In genomic region chr1:108665047-108665446, GRCh38 we compare ENCODE assay signal across 21 cellular contexts. TPM values are rescaled to one million over a fixed set of nuclear protein-coding genes. Genes with fewer than 3 reads are reported as not detected.
DNase-seq lines count a peak whose midpoint lies in the region; ATAC-seq, FAIRE-seq and TF ChIP-seq lines count a peak whose summit lies in the region.
"Had no signal": no experiment of that assay in that cellular context is flagged by ENCODE, and none has a peak within 500 bp of the region (broad histone marks: within the 10 kb centered on the region; RNA-seq: fewer than 3 reads in every experiment).

No MANE protein-coding gene starts in this region.

- no peaks in the 10 kb centered on the region for H3K9me1 ChIP-seq in endothelial cell of umbilical vein (replicated peaks; ENCODE audit: control insufficient read depth, extremely low read depth, insufficient read depth, low read length)

- dilution Hi-C loops in endothelial cell of umbilical vein (cut with MboI; ENCODE audit: extremely low pct_ligation_motif_present, low sequenced_read_pairs) = no loop called here

- no peak overlapping the region for H3K4me2 ChIP-seq in endothelial cell of umbilical vein (ENCODE audit: insufficient read depth, low read length)
- H3K4me2 ChIP-seq in osteoblast (ENCODE audit: insufficient read depth, low read length) = no peak overlapping the region
- H3K4me2 ChIP-seq: A549, BLaER1, GM23338 had no signal

- BruUV-seq in endothelial cell of umbilical vein (replicated peaks; lab: Mats Ljungman, UMichigan) = no TSS peak

- H3K9me3 ChIP-seq in endothelial cell of umbilical vein (replicated peaks; ENCODE audit: control insufficient read depth, insufficient read depth, low read length) (no peaks in the 10 kb centered on the region), osteoblast (ENCODE audit: low read depth, low read length) (no peaks in the 10 kb centered on the region)
- H3K9me3 ChIP-seq: A549 had no signal

- peak; percentile 5 for DNase-seq in NCI-H82 (lab: John Stamatoyannopoulos, UW)
- no peak for DNase-seq in NCI-H82 treated with DMSO at 0.1 percent for 48 hours (lab: John Stamatoyannopoulos, UW; ENCODE audit: unreplicated experiment)
- no peak for DNase-seq in endothelial cell of umbilical vein (ENCODE audit: low read depth, low spot score)
- peak; percentile 84 for DNase-seq in osteoblast (ENCODE audit: insufficient read length, low spot score, missing footprints)
- DNase-seq in SW480 (ENCODE audit: low spot score) = no peak
- DNase-seq: Calu3; CD4-positive, alpha-beta memory T cell; DMS79 treated with DMSO at 0.1 percent for 48 hours; GF-D8; HCEC 1CT had no signal

- intact Hi-C loops in endothelial cell of umbilical vein (cut with micrococcal nuclease) = no loop called here

- H3K9ac ChIP-seq in endothelial cell of umbilical vein (replicated peaks; ENCODE audit: extremely low read depth, insufficient read depth, low read length) = no peak overlapping the region
- H3K9ac ChIP-seq: BLaER1 had no signal

- no peak for TF ChIP-seq CTCF in endothelial cell of umbilical vein (IDR thresholded peaks at IDR 0.05; ENCODE audit: extremely low read depth in 1 of 2, insufficient read depth in 1 of 2, low read depth in 1 of 2, low read length in 2 of 2)
- TF ChIP-seq CTCF in osteoblast (IDR thresholded peaks at IDR 0.05; ENCODE audit: extremely low read depth, low read depth, low read length) = no peak

- H3K36me3 ChIP-seq in endothelial cell of umbilical vein (ENCODE audit: control insufficient read depth in 2 of 2, extremely low read depth in 1 of 2, insufficient read depth in 2 of 2, low read length in 2 of 2) (no peaks in the 10 kb centered on the region), osteoblast (ENCODE audit: insufficient read depth, low read length) (no peaks in the 10 kb centered on the region)
- H3K36me3 ChIP-seq: BLaER1 had no signal

- no peaks in the 10 kb centered on the region for H3K79me2 ChIP-seq in endothelial cell of umbilical vein (ENCODE audit: control insufficient read depth, insufficient read depth, low read length)
- no peaks in the 10 kb centered on the region for H3K79me2 ChIP-seq in osteoblast (ENCODE audit: insufficient read depth, low read length)

- H3K4me1 ChIP-seq in endothelial cell of umbilical vein (ENCODE audit: control insufficient read depth, extremely low read depth, insufficient read depth, low read length) = peaks cover 7% of the 10 kb centered on the region
- peaks cover 3% of the 10 kb centered on the region for H3K4me1 ChIP-seq in osteoblast (ENCODE audit: insufficient read depth, low read length)

- H3K27ac ChIP-seq in endothelial cell of umbilical vein (ENCODE audit: insufficient read depth, low read depth, low read length) = no peak overlapping the region
- no peak overlapping the region for H3K27ac ChIP-seq in osteoblast (ENCODE audit: low read depth, low read length)
- H3K27ac ChIP-seq: 22Rv1, A549, BLaER1 had no signal

- TF ChIP-seq POLR2A in endothelial cell of umbilical vein (IDR thresholded peaks at IDR 0.05; ENCODE audit: low read depth, low read length) = no peak

- no peak overlapping the region for H3K4me3 ChIP-seq in endothelial cell of umbilical vein (replicated peaks in 1 of 3; ENCODE audit: insufficient read depth in 1 of 3, low read depth in 1 of 3, low read length in 3 of 3)
- H3K4me3 ChIP-seq in osteoblast (ENCODE audit: insufficient read depth, low read length) = no peak overlapping the region
- H3K4me3 ChIP-seq: A549, BLaER1, GM23338 had no signal

- ATAC-seq in HG02840 (IDR thresholded peaks at IDR 0.05; ENCODE audit: low FRiP score, unreplicated experiment) (no peak), HG02571 (IDR thresholded peaks at IDR 0.05; ENCODE audit: unreplicated experiment) (no peak)
- ATAC-seq: A549, GM23338, HepG2 had no signal

- CTCF ChIA-PET in endothelial cell of umbilical vein (lab: Charles Lee) = no interaction called here

- H2AFZ ChIP-seq in endothelial cell of umbilical vein (ENCODE audit: low read depth, low read length) = no peak overlapping the region
- no peak overlapping the region for H2AFZ ChIP-seq in osteoblast (ENCODE audit: low read length)
- H2AFZ ChIP-seq: GM23338 had no signal

- peak; percentile 43 for FAIRE-seq in endothelial cell of umbilical vein (lab: Jason Lieb, UNC)
- FAIRE-seq: A549, H54, HepG2 had no signal

- H4K20me1 ChIP-seq in endothelial cell of umbilical vein (replicated peaks; ENCODE audit: control insufficient read depth, extremely low read depth, insufficient read depth, low read length) = no peaks in the 10 kb centered on the region
- H4K20me1 ChIP-seq in osteoblast (ENCODE audit: insufficient read depth, low read length) = no peaks in the 10 kb centered on the region
- H4K20me1 ChIP-seq: BLaER1 had no signal

- POLR2A ChIA-PET in endothelial cell of umbilical vein (lab: Charles Lee) = no interaction called here

- H3K27me3 ChIP-seq in endothelial cell of umbilical vein (ENCODE audit: control insufficient read depth in 2 of 2, insufficient read depth in 2 of 2, low read length in 2 of 2) = no peaks in the 10 kb centered on the region
- no peaks in the 10 kb centered on the region for H3K27me3 ChIP-seq in osteoblast (ENCODE audit: insufficient read depth, low read length)

TF ChIP-seq in endothelial cell of umbilical vein, 7 proteins besides CTCF, POLR2A, EP300 and RAD21:
- TF ChIP-seq MYC (IDR thresholded peaks at IDR 0.05; ENCODE audit: low read depth, low read length) = no peak
- no peak for TF ChIP-seq POLR2AphosphoS5 (IDR thresholded peaks at IDR 0.05; ENCODE audit: insufficient read depth, low read depth, low read length)
- TF ChIP-seq EZH2 (IDR thresholded peaks at IDR 0.05; ENCODE audit: borderline replicate concordance, low read depth, low read length, severe bottlenecking) = no peak
- TF ChIP-seq FOS (IDR thresholded peaks at IDR 0.05; ENCODE audit: borderline replicate concordance, insufficient read depth, low read length) = no peak
- no peak for TF ChIP-seq GATA2 (IDR thresholded peaks at IDR 0.05; ENCODE audit: insufficient read depth, insufficient read length, low read depth, low read length)

RNA-seq across cellular contexts. Expression of gene HENMT1, which starts 4.2 kb away (rescaled TPM):
- 3.8 and 4.4 TPM in 2 replicates for total RNA-seq in endothelial cell of umbilical vein
- polyA plus RNA-seq in endothelial cell of umbilical vein = 3.2 and 4.5 TPM in 2 replicates
- 4.4 and 4.6 TPM in 2 replicates for polyA plus RNA-seq in endothelial cell of umbilical vein (2011; cell fraction: cytosol; rRNA removed)
- polyA plus RNA-seq in endothelial cell of umbilical vein (2011; cell fraction: nucleus; rRNA removed) = 3.9 and 4.4 TPM in 2 replicates
- polyA plus RNA-seq in endothelial cell of umbilical vein (2012) = 2.9 and 5.1 TPM in 2 replicates
- polyA minus RNA-seq in endothelial cell of umbilical vein = 1.6 and 2.2 TPM in 2 replicates
- polyA minus RNA-seq in endothelial cell of umbilical vein (2011; cell fraction: cytosol; rRNA and poly(A)+ RNA removed) = 9.4 TPM
- 0.91 and 1.1 TPM in 2 replicates for polyA minus RNA-seq in endothelial cell of umbilical vein (2011; cell fraction: nucleus; rRNA and poly(A)+ RNA removed)
- 4.7 and 5.3 TPM in 2 replicates for total RNA-seq in osteoblast
- total RNA-seq: HepG2 had no signal
- polyA plus RNA-seq: HepG2 had no signal

RNA-seq across cellular contexts. Expression of gene PRPF38B, which starts 27.1 kb away (rescaled TPM):
- total RNA-seq in endothelial cell of umbilical vein (40.5 and 46.6 TPM in 2 replicates), osteoblast (14.1 and 19.7 TPM in 2 replicates)
- 15.2 and 19.3 TPM in 2 replicates for polyA plus RNA-seq in endothelial cell of umbilical vein
- 9.8 and 13.9 TPM in 2 replicates for polyA plus RNA-seq in endothelial cell of umbilical vein (2011; cell fraction: cytosol; rRNA removed)
- 64.8 and 104 TPM in 2 replicates for polyA plus RNA-seq in endothelial cell of umbilical vein (2011; cell fraction: nucleus; rRNA removed)
- 24.5 and 31.4 TPM in 2 replicates for polyA plus RNA-seq in endothelial cell of umbilical vein (2012)
- 34.3 and 37.9 TPM in 2 replicates for polyA minus RNA-seq in endothelial cell of umbilical vein
- polyA minus RNA-seq in endothelial cell of umbilical vein (2011; cell fraction: cytosol; rRNA and poly(A)+ RNA removed) = 18.5 TPM
- polyA minus RNA-seq in endothelial cell of umbilical vein (2011; cell fraction: nucleus; rRNA and poly(A)+ RNA removed) = 85.6 and 94.1 TPM in 2 replicates

RNA-seq across cellular contexts. Expression of gene FNDC7, which starts 47.7 kb away (rescaled TPM):
- total RNA-seq in endothelial cell of umbilical vein (not detected in 2 replicates), osteoblast (not detected in 2 replicates)
- polyA plus RNA-seq in endothelial cell of umbilical vein = not detected in 2 replicates
- polyA plus RNA-seq in endothelial cell of umbilical vein (2011; cell fraction: cytosol; rRNA removed) = not detected in 2 replicates
- polyA plus RNA-seq in endothelial cell of umbilical vein (2011; cell fraction: nucleus; rRNA removed) = 0.05 and 0.10 TPM in 2 replicates
- not detected in 2 replicates for polyA plus RNA-seq in endothelial cell of umbilical vein (2012)
- polyA minus RNA-seq in endothelial cell of umbilical vein = 0.49 TPM in 1 of 2 replicates, not detected in the other
- polyA minus RNA-seq in endothelial cell of umbilical vein (2011; cell fraction: cytosol; rRNA and poly(A)+ RNA removed) = 0.31 TPM
- 0.29 TPM in 1 of 2 replicates, not detected in the other for polyA minus RNA-seq in endothelial cell of umbilical vein (2011; cell fraction: nucleus; rRNA and poly(A)+ RNA removed)
- total RNA-seq: Calu3, HepG2 had no signal
- polyA plus RNA-seq: A549, AG04450, CD14-positive monocyte, IgD-negative memory B cell had no signal

Comparison
In these comparisons a context has a peak if more than half of its experiments do, and no peak if none do; other contexts are left out.
1. DNase-seq: peak in NCI-H82 (single experiment) and osteoblast (single experiment); none in NCI-H82 treated with DMSO at 0.1 percent for 48 hours (single experiment), endothelial cell of umbilical vein (single experiment) and SW480 (single experiment).